Comparison of ENCODE assay signal across 18 cellular contexts in the genomic region with DNA sequence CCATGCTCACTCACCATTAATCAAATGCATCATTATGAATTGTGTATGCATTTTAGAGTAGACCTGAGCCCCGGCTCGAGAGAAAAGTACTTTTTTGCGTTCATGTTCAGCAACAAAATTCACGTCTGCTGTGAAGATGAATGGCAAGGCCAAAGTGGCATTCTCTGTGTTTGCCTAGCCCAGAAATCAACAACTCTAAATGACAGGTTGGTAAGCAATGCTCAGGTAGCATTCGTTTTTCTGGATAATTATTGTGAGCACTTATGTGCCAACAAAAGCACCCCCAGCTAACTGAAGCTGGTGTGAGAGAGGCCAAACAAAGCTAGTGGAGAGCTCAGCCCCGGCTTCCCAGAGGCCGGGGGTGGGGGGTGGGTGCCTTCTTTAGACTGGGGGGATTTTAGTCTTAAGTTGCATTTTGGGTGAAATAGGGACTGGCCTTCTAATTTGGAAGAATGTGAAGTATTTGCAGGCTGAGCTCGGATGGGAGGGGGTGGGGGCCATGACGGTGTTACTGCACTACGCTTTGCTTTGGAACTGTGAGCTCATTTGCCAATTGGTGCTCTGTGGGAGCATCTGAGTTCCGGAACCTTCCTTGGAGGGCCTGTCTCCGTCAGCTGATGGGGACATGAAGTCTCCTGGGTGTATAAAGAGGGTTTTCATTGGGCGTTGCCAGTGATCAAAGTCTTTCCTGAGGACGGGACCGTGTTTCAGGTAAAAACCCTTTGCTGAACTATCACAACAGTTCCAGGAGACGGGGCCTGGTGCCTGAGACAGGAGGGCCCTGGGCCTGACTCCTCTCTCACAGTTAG. TPM values are rescaled to one million over a fixed set of nuclear protein-coding genes. Genes with fewer than 3 reads are reported as not detected.
"Had no signal": no experiment of that assay in that cellular context is flagged by ENCODE, and none has a peak within 500 bp of the region (broad histone marks: within the 10 kb centered on the region; RNA-seq: fewer than 3 reads in every experiment).

No MANE protein-coding gene starts in this region.

- H3K4me3 Mint-ChIP-seq: activated CD8-positive, alpha-beta T cell treated with anti-CD3 and anti-CD28 coated beads for 36 hours; activated naive CD8-positive, alpha-beta T cell treated with anti-CD3 and anti-CD28 coated beads, Interleukin-2, amount 50 U/mL, for 24 hours; activated T-helper 1 cell treated with anti-CD3 and anti-CD28 coated beads, Interleukin-12 subunit alpha, Interleukin-12 subunit beta, Interleukin-2, Interleukin-4 antibody, amounts not matched to agents 30 ng/mL and 10 ng/mL and 1 ng/mL, durations not matched to agents 14 hours and 24 hours and 36 hours; natural killer cell treated with Interleukin-12 subunit alpha and Interleukin-12 subunit beta and Interleukin-15 and Interleukin-18, amount 100 ng/mL, for 72 hours had no signal

- FAIRE-seq: bronchial epithelial cell, endothelial cell of umbilical vein, keratinocyte had no signal

- H3K27ac Mint-ChIP-seq: activated CD8-positive, alpha-beta T cell treated with anti-CD3 and anti-CD28 coated beads for 36 hours; activated naive CD8-positive, alpha-beta T cell treated with anti-CD3 and anti-CD28 coated beads, Interleukin-2, amount 50 U/mL, for 24 hours; activated T-helper 1 cell treated with anti-CD3 and anti-CD28 coated beads, Interleukin-12 subunit alpha, Interleukin-12 subunit beta, Interleukin-2, Interleukin-4 antibody, amounts not matched to agents 30 ng/mL and 10 ng/mL and 1 ng/mL, durations not matched to agents 14 hours and 24 hours and 36 hours; natural killer cell treated with Interleukin-12 subunit alpha and Interleukin-12 subunit beta and Interleukin-15 and Interleukin-18, amount 100 ng/mL, for 72 hours had no signal

- H3K9me3 ChIP-seq: ascending aorta, heart right ventricle, left lung, sigmoid colon had no signal

- ATAC-seq: activated CD8-positive, alpha-beta T cell treated with anti-CD3 and anti-CD28 coated beads for 36 hours; activated naive CD8-positive, alpha-beta T cell treated with anti-CD3 and anti-CD28 coated beads, Interleukin-2, amount 50 U/mL, for 24 hours; left lung; natural killer cell treated with Interleukin-12 subunit alpha and Interleukin-12 subunit beta and Interleukin-15 and Interleukin-18, amount 100 ng/mL, for 72 hours had no signal

- H3K27ac ChIP-seq: ascending aorta, left lung, sigmoid colon had no signal

- H3K4me3 ChIP-seq: ascending aorta, heart right ventricle, left lung, sigmoid colon had no signal

- H3K36me3 Mint-ChIP-seq: natural killer cell treated with Interleukin-12 subunit alpha and Interleukin-12 subunit beta and Interleukin-15 and Interleukin-18, amount 100 ng/mL, for 72 hours had no signal

- H3K4me1 Mint-ChIP-seq: activated naive CD8-positive, alpha-beta T cell treated with anti-CD3 and anti-CD28 coated beads, Interleukin-2, amount 50 U/mL, for 24 hours had no signal

- DNase-seq: activated CD4-positive, alpha-beta T cell treated with anti-CD3 and anti-CD28 coated beads for 1 hour; activated CD8-positive, alpha-beta T cell treated with anti-CD3 and anti-CD28 coated beads for 36 hours; activated naive CD4-positive, alpha-beta T cell treated with Interleukin-2 at 50 U/mL for 16 hours; activated naive CD8-positive, alpha-beta T cell treated with anti-CD3 and anti-CD28 coated beads, Interleukin-2, amount 50 U/mL, for 24 hours; foreskin melanocyte; heart right ventricle; left lung; sigmoid colon; stimulated activated naive CD4-positive, alpha-beta T cell; T-helper 9 cell; trophoblast cell had no signal

- H3K36me3 ChIP-seq: ascending aorta, heart right ventricle, left lung, sigmoid colon had no signal

- H3K4me1 ChIP-seq: ascending aorta, left lung, sigmoid colon had no signal

- H3K9me3 Mint-ChIP-seq: activated CD8-positive, alpha-beta T cell treated with anti-CD3 and anti-CD28 coated beads for 36 hours; activated naive CD8-positive, alpha-beta T cell treated with anti-CD3 and anti-CD28 coated beads, Interleukin-2, amount 50 U/mL, for 24 hours; activated T-helper 1 cell treated with anti-CD3 and anti-CD28 coated beads, Interleukin-12 subunit alpha, Interleukin-12 subunit beta, Interleukin-2, Interleukin-4 antibody, amounts not matched to agents 30 ng/mL and 10 ng/mL and 1 ng/mL, durations not matched to agents 14 hours and 24 hours and 36 hours; natural killer cell treated with Interleukin-12 subunit alpha and Interleukin-12 subunit beta and Interleukin-15 and Interleukin-18, amount 100 ng/mL, for 72 hours had no signal

- H3K27me3 ChIP-seq: ascending aorta had no signal

RNA-seq across cellular contexts. Expression of gene ALX4, which starts 29.0 kb away (rescaled TPM):
- total RNA-seq: activated CD8-positive, alpha-beta T cell treated with anti-CD3 and anti-CD28 coated beads for 36 hours; activated T-helper 1 cell treated with anti-CD3 and anti-CD28 coated beads, Interleukin-12 subunit alpha, Interleukin-12 subunit beta, Interleukin-2, Interleukin-4 antibody, amounts not matched to agents 30 ng/mL and 10 ng/mL and 1 ng/mL, durations not matched to agents 14 hours and 24 hours and 36 hours; ascending aorta; endothelial cell of umbilical vein; left lung; natural killer cell treated with Interleukin-12 subunit alpha and Interleukin-12 subunit beta and Interleukin-15 and Interleukin-18, amount 100 ng/mL, for 72 hours; pulmonary artery endothelial cell; sigmoid colon had no signal
- polyA plus RNA-seq: endothelial cell of umbilical vein, keratinocyte, sigmoid colon had no signal
